Comparison of ENCODE assay signal across 16 cellular contexts in the genomic region with DNA sequence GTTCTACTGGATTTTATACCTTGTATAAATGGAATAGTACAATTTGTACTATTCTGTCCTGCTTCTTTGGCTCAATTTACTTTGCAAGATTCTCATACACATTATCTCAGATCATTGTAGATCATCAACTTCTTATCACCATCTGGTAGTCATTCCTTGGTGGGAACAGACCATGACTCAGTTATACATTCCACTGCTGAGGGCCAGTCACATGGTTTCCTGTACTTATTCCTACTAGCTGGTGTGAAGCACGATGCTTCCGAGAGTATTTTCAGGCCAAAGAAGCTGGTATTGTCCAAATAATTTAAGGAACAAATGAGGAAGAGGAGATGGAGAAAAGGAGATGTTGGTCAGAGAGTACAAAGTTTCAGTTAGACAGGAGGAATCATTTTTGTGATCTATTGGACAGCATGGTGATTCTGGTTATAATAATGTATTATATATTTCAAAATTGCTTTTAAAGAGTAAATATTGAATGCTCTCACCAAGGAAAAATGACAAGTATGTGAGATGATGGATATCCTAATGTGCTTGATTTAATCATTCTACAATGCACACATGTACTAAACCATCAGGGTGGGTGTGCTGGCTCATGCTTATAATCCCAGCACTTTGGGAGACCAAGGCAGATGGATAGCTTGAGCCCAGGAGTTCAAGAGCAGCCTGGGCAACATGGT.
A peak's percentile ranks its signal among the peaks of the same experiment; 100 is the strongest.
DNase-seq lines count a peak whose midpoint lies in the region; ATAC-seq and TF ChIP-seq lines count a peak whose summit lies in the region.
"Had no signal": no experiment of that assay in that cellular context is flagged by ENCODE, and none has a peak within 500 bp of the region (broad histone marks: within the 10 kb centered on the region; RNA-seq: fewer than 3 reads in every experiment).

No MANE protein-coding gene starts in this region.

- no peak overlapping the region for H3K4me3 Mint-ChIP-seq in osteocyte (ENCODE audit: unreplicated experiment)
- H3K4me3 Mint-ChIP-seq in effector memory CD8-positive, alpha-beta T cell = no peak overlapping the region
- H3K4me3 Mint-ChIP-seq: activated CD4-positive, alpha-beta T cell treated with anti-CD3 and anti-CD28 coated beads, Interleukin-2, amount 10 ng/mL, durations not matched to agents 7 days and 5 days; activated T-helper 1 cell treated with anti-CD3 and anti-CD28 coated beads, Interleukin-12 subunit alpha, Interleukin-12 subunit beta, Interleukin-2, Interleukin-4 antibody, amounts not matched to agents 30 ng/mL and 10 ng/mL and 1 ng/mL, durations not matched to agents 14 hours and 24 hours and 36 hours; brain; stimulated activated naive CD8-positive, alpha-beta T cell treated with anti-CD3 and anti-CD28 coated beads, Interleukin-15, Interleukin-2, amounts not matched to agents 100 ng/mL and 50 ng/mL, for 24 hours had no signal

- peak overlapping the region; percentile 67 for H3K27ac Mint-ChIP-seq in osteocyte (ENCODE audit: unreplicated experiment)
- no peak overlapping the region for H3K27ac Mint-ChIP-seq in effector memory CD8-positive, alpha-beta T cell
- H3K27ac Mint-ChIP-seq: activated CD4-positive, alpha-beta T cell treated with anti-CD3 and anti-CD28 coated beads, Interleukin-2, amount 10 ng/mL, durations not matched to agents 7 days and 5 days; activated T-helper 1 cell treated with anti-CD3 and anti-CD28 coated beads, Interleukin-12 subunit alpha, Interleukin-12 subunit beta, Interleukin-2, Interleukin-4 antibody, amounts not matched to agents 30 ng/mL and 10 ng/mL and 1 ng/mL, durations not matched to agents 14 hours and 24 hours and 36 hours; brain; stimulated activated naive CD8-positive, alpha-beta T cell treated with anti-CD3 and anti-CD28 coated beads, Interleukin-15, Interleukin-2, amounts not matched to agents 100 ng/mL and 50 ng/mL, for 24 hours had no signal

- no peak for ATAC-seq in HG02610 (IDR thresholded peaks at IDR 0.05; ENCODE audit: unreplicated experiment)
- no peak for ATAC-seq in effector memory CD8-positive, alpha-beta T cell (replicated peaks)

- H3K36me3 Mint-ChIP-seq in osteocyte (ENCODE audit: unreplicated experiment) = no peaks in the 10 kb centered on the region
- H3K36me3 Mint-ChIP-seq in effector memory CD8-positive, alpha-beta T cell (ENCODE audit: insufficient read depth) = no peaks in the 10 kb centered on the region
- H3K36me3 Mint-ChIP-seq: brain had no signal

- DNase-seq in BJ (ENCODE audit: low read depth) = peak; percentile 76
- peak; percentile 34 for DNase-seq in MV-4-11 (lab: John Stamatoyannopoulos, UW)
- peak; percentile 61 for DNase-seq in dermis blood vessel endothelial cell
- no peak for DNase-seq in osteocyte (ENCODE audit: extremely low spot score, unreplicated experiment)
- no peak for DNase-seq in cerebellar nuclear complex (lab: John Stamatoyannopoulos, UW)
- DNase-seq in effector memory CD8-positive, alpha-beta T cell = no peak
- DNase-seq in NK-92 treated with Interleukin-12 subunit alpha and Interleukin-12 subunit beta, amount 100 ng/mL, for 24 hours (lab: John Stamatoyannopoulos, UW) = no peak
- DNase-seq: activated CD4-positive, alpha-beta T cell treated with anti-CD3 and anti-CD28 coated beads, Interleukin-2, amount 10 ng/mL, durations not matched to agents 7 days and 5 days; NCI-H2227 treated with DMSO at 0.1 percent for 48 hours; OCI-M1; stimulated activated CD4-positive, alpha-beta T cell treated with anti-CD3 and anti-CD28 coated beads, Interleukin-4, amount 100 ng/mL, for 4 hours had no signal

- CTCF ChIA-PET in BJ (lab: Yijun Ruan, JAX) = interaction anchor here (1.0 kb wide), 1 partner anchor 10 kb away, joined by 3 read pairs; no protein-coding TSS in a partner anchor

- peaks cover 3% of the 10 kb centered on the region for H3K9me3 Mint-ChIP-seq in osteocyte (ENCODE audit: unreplicated experiment)
- H3K9me3 Mint-ChIP-seq in effector memory CD8-positive, alpha-beta T cell = no peaks in the 10 kb centered on the region
- H3K9me3 Mint-ChIP-seq: activated CD4-positive, alpha-beta T cell treated with anti-CD3 and anti-CD28 coated beads, Interleukin-2, amount 10 ng/mL, durations not matched to agents 7 days and 5 days; activated T-helper 1 cell treated with anti-CD3 and anti-CD28 coated beads, Interleukin-12 subunit alpha, Interleukin-12 subunit beta, Interleukin-2, Interleukin-4 antibody, amounts not matched to agents 30 ng/mL and 10 ng/mL and 1 ng/mL, durations not matched to agents 14 hours and 24 hours and 36 hours; stimulated activated naive CD8-positive, alpha-beta T cell treated with anti-CD3 and anti-CD28 coated beads, Interleukin-15, Interleukin-2, amounts not matched to agents 100 ng/mL and 50 ng/mL, for 24 hours had no signal

- no peak overlapping the region for H3K4me3 ChIP-seq in BJ (ENCODE audit: low read depth, low read length)
- H3K4me3 ChIP-seq: right atrium auricular region had no signal

- no peaks in the 10 kb centered on the region for H3K36me3 ChIP-seq in BJ (ENCODE audit: control insufficient read depth, insufficient read depth, low read length)
- H3K36me3 ChIP-seq: right atrium auricular region had no signal

- POLR2A ChIA-PET in BJ (lab: Charles Lee) = no interaction called here

- no peaks in the 10 kb centered on the region for H3K27me3 ChIP-seq in BJ (ENCODE audit: control insufficient read depth, insufficient read depth, low read length)
- H3K27me3 ChIP-seq: right atrium auricular region had no signal

- TF ChIP-seq CTCF in BJ (IDR thresholded peaks at IDR 0.05; ENCODE audit: insufficient read depth, low read depth, low read length) (no peak), osteocyte (IDR thresholded peaks at IDR 0.05) (no peak)

- no peaks in the 10 kb centered on the region for H3K27me3 Mint-ChIP-seq in osteocyte (ENCODE audit: unreplicated experiment)
- peaks cover 17 to 42% of the 10 kb centered on the region in 2 donors for H3K27me3 Mint-ChIP-seq in effector memory CD8-positive, alpha-beta T cell

- H3K4me1 Mint-ChIP-seq in osteocyte (ENCODE audit: unreplicated experiment) = peaks cover 24% of the 10 kb centered on the region
- H3K4me1 Mint-ChIP-seq in effector memory CD8-positive, alpha-beta T cell (ENCODE audit: low read depth in 2 of 2) = no peaks in the 10 kb centered on the region
- H3K4me1 Mint-ChIP-seq: activated CD4-positive, alpha-beta T cell treated with anti-CD3 and anti-CD28 coated beads, Interleukin-2, amount 10 ng/mL, durations not matched to agents 7 days and 5 days had no signal

Comparison
In these comparisons a context has a peak if more than half of its experiments do, and no peak if none do; other contexts are left out.
1. DNase-seq: peak in BJ (single experiment), MV-4-11 (single experiment) and dermis blood vessel endothelial cell (single experiment); none in osteocyte (single experiment), cerebellar nuclear complex (0 of 2), effector memory CD8-positive, alpha-beta T cell (0 of 3) and NK-92 treated with Interleukin-12 subunit alpha and Interleukin-12 subunit beta, amount 100 ng/mL, for 24 hours (single experiment).